ENCODE assay signal across 11 cellular contexts in genomic region chr3:188272481-188273372, GRCh38.
DNase-seq lines count a peak whose midpoint lies in the region; ATAC-seq, FAIRE-seq and TF ChIP-seq lines count a peak whose summit lies in the region.
"Had no signal": no experiment of that assay in that cellular context is flagged by ENCODE, and none has a peak within 500 bp of the region (broad histone marks: within the 10 kb centered on the region; RNA-seq: fewer than 3 reads in every experiment).

No MANE protein-coding gene starts in this region.

- H3K4me3 ChIP-seq in ascending aorta (no peak overlapping the region), HepG2 (replicated peaks in 1 of 3; ENCODE audit: insufficient read depth in 1 of 3, low read depth in 2 of 3, low read length in 3 of 3) (no peak overlapping the region), pancreas (no peak overlapping the region), H7 (ENCODE audit: insufficient read depth, low read depth, low read length) (no peak overlapping the region)

- TF ChIP-seq POLR2A in HepG2 (IDR thresholded peaks at IDR 0.05; ENCODE audit: insufficient read depth in 1 of 2, low read depth in 2 of 2, low read length in 2 of 2), result no peak

- no peak for TF ChIP-seq CTCF in ascending aorta (IDR thresholded peaks at IDR 0.05)
- TF ChIP-seq CTCF in HepG2 (CRISPR knock-in tag; IDR thresholded peaks at IDR 0.05), result no peak
- no peak for TF ChIP-seq CTCF in type B pancreatic cell (conservative IDR thresholded peaks at IDR 0.05)
- no peak for TF ChIP-seq CTCF in pancreas (IDR thresholded peaks at IDR 0.05)

- intact Hi-C loops in ascending aorta (cut with DNase I), result no loop called here
- intact Hi-C loops in HepG2 (cut with micrococcal nuclease; ENCODE audit: unreplicated experiment), result no loop called here
- intact Hi-C loops in pancreas (cut with DNase I), result no loop called here

- H3K27ac ChIP-seq in ascending aorta (peak overlapping the region; percentile 94 to 99), HepG2 (ENCODE audit: extremely low read length, insufficient read depth, low read length) (no peak overlapping the region), pancreas (no peak overlapping the region)
- H3K27ac ChIP-seq: C4-2B had no signal

- H3K4me1 ChIP-seq in ascending aorta (peaks cover 24 to 73% of the 10 kb centered on the region in 2 donors), HepG2 (ENCODE audit: insufficient read depth, low read length) (peaks cover 68% of the 10 kb centered on the region), pancreas (peaks cover 6 to 8% (median 7%) of the 10 kb centered on the region in 3 donors)

- no peak overlapping the region for H3K4me2 ChIP-seq in HepG2 (ENCODE audit: low read depth, low read length)

- ATAC-seq in activated naive CD4-positive, alpha-beta T cell treated with anti-CD3 and anti-CD28 coated beads, Interleukin-2, amount 50 U/mL, for 72 hours, result peak; percentile 57 to 60
- ATAC-seq in HepG2, result no peak
- ATAC-seq in pancreas, result no peak

- peaks cover 0 to 7% of the 10 kb centered on the region in 2 donors for H3K36me3 ChIP-seq in ascending aorta
- peaks cover 0 to 5% of the 10 kb centered on the region in 2 experiments; a peak in 2 of 5 replicates for H3K36me3 ChIP-seq in HepG2 (replicated peaks in 1 of 2; ENCODE audit: control insufficient read depth in 1 of 2, insufficient read depth in 2 of 2, low read length in 2 of 2)
- H3K36me3 ChIP-seq in pancreas, result no peaks in the 10 kb centered on the region
- no peaks in the 10 kb centered on the region for H3K36me3 ChIP-seq in H7 (replicated peaks; ENCODE audit: control insufficient read depth, insufficient read depth, low read length)

- no peak for TF ChIP-seq RAD21 in HepG2 (CRISPR knock-in tag; IDR thresholded peaks at IDR 0.05)

- no peak for DNase-seq in activated naive CD4-positive, alpha-beta T cell treated with anti-CD3 and anti-CD28 coated beads, Interleukin-2, amount 50 U/mL, for 72 hours (ENCODE audit: low spot score in 2 of 2)
- no peak for DNase-seq in activated naive CD4-positive, alpha-beta T cell treated with anti-CD3 and anti-CD28 coated beads, Interleukin-2, amount 10 ng/mL, durations not matched to agents 7 days and 5 days
- no peak for DNase-seq in ascending aorta (ENCODE audit: low spot score in 2 of 2)
- DNase-seq in HepG2 (ENCODE audit: low spot score), result peak; percentile 34
- DNase-seq in type B pancreatic cell (ENCODE audit: extremely low spot score, unreplicated experiment), result no peak
- no peak for DNase-seq in immature natural killer cell
- DNase-seq in pancreas, result no peak
- no peak for DNase-seq in H7
- DNase-seq: activated gamma-delta T cell treated with Interleukin-2 at 50 U/mL for 16 hours, OCI-M1 had no signal

- peaks cover 38% of the 10 kb centered on the region for H3K79me2 ChIP-seq in HepG2 (ENCODE audit: insufficient read depth, low read length)

- no peaks in the 10 kb centered on the region for H3K27me3 ChIP-seq in ascending aorta
- no peaks in the 10 kb centered on the region for H3K27me3 ChIP-seq in HepG2 (ENCODE audit: control insufficient read depth in 1 of 2, insufficient read depth in 2 of 2, low read length in 2 of 2)
- no peaks in the 10 kb centered on the region for H3K27me3 ChIP-seq in pancreas
- H3K27me3 ChIP-seq in H7 (ENCODE audit: control insufficient read depth, insufficient read depth, low read length), result no peaks in the 10 kb centered on the region

- no peak overlapping the region for H3K9ac ChIP-seq in HepG2 (ENCODE audit: insufficient read depth, low read depth, low read length)

- H3K9me3 ChIP-seq in ascending aorta (no peaks in the 10 kb centered on the region), HepG2 (ENCODE audit: low read length) (no peaks in the 10 kb centered on the region), pancreas (no peaks in the 10 kb centered on the region)

- FAIRE-seq in HepG2 (lab: Jason Lieb, UNC) (no peak), pancreas (lab: Jason Lieb, UNC) (no peak)

- no TSS peak for BruUV-seq in HepG2 (replicated peaks; lab: Mats Ljungman, UMichigan)

- no peak for TF ChIP-seq EP300 in HepG2 (IDR thresholded peaks at IDR 0.05; ENCODE audit: low read depth in 2 of 2, low read length in 2 of 2)
- TF ChIP-seq EP300 in HepG2 (CRISPR knock-in tag; IDR thresholded peaks at IDR 0.05; ENCODE audit: borderline replicate concordance), result no peak

- H3K27ac Mint-ChIP-seq in activated naive CD4-positive, alpha-beta T cell treated with anti-CD3 and anti-CD28 coated beads, Interleukin-2, amount 50 U/mL, for 72 hours, result no peak overlapping the region
- no peak overlapping the region for H3K27ac Mint-ChIP-seq in activated naive CD4-positive, alpha-beta T cell treated with anti-CD3 and anti-CD28 coated beads, Interleukin-2, amount 10 ng/mL, durations not matched to agents 7 days and 5 days
- H3K27ac Mint-ChIP-seq in type B pancreatic cell, result peak overlapping the region; percentile 1
- peak overlapping the region in 1 of 6 donors; percentile 3 for H3K27ac Mint-ChIP-seq in immature natural killer cell

- peaks cover 0 to 3% of the 10 kb centered on the region in 2 donors for H3K9me3 Mint-ChIP-seq in activated naive CD4-positive, alpha-beta T cell treated with anti-CD3 and anti-CD28 coated beads, Interleukin-2, amount 50 U/mL, for 72 hours
- no peaks in the 10 kb centered on the region for H3K9me3 Mint-ChIP-seq in activated naive CD4-positive, alpha-beta T cell treated with anti-CD3 and anti-CD28 coated beads, Interleukin-2, amount 10 ng/mL, durations not matched to agents 7 days and 5 days
- H3K9me3 Mint-ChIP-seq in type B pancreatic cell (peaks cover 5% of the 10 kb centered on the region), immature natural killer cell (no peaks in the 10 kb centered on the region)

- no peak overlapping the region for H2AFZ ChIP-seq in HepG2 (ENCODE audit: low read length)

- in situ Hi-C loops in HepG2 (cut with HindIII; ENCODE audit: extremely low pct_ligation_motif_present, low pct_unique_long_range_greater_than_20kb), result no loop called here

- CTCF ChIA-PET in activated naive CD4-positive, alpha-beta T cell treated with anti-CD3 and anti-CD28 coated beads, Interleukin-2, amount 10 ng/mL, durations not matched to agents 7 days and 5 days (lab: Charles Lee), result interaction anchor here (1.1 kb wide), 1 partner anchor 10 kb away, joined by 3 read pairs; no protein-coding TSS in a partner anchor
- CTCF ChIA-PET in HepG2 (lab: Yijun Ruan, JAX; ENCODE audit: low intra/inter-chr PET ratio, low total read pairs), result no interaction called here

- no peaks in the 10 kb centered on the region for H3K27me3 Mint-ChIP-seq in activated naive CD4-positive, alpha-beta T cell treated with anti-CD3 and anti-CD28 coated beads, Interleukin-2, amount 10 ng/mL, durations not matched to agents 7 days and 5 days
- no peaks in the 10 kb centered on the region for H3K27me3 Mint-ChIP-seq in type B pancreatic cell
- H3K27me3 Mint-ChIP-seq in immature natural killer cell (ENCODE audit: low read depth in 3 of 3), result no peaks in the 10 kb centered on the region

- H4K20me1 ChIP-seq in HepG2 (ENCODE audit: insufficient read depth, low read length), result no peaks in the 10 kb centered on the region

- 89% methylated on average over 12 of the region's 12 CpGs for WGBS in HepG2 (ENCODE audit: low lambda C conversion rate)
- WGBS in pancreas, 2 donors, result 88 to 91% methylated on average over 12 of the region's 12 CpGs

- POLR2A ChIA-PET in HepG2 (lab: Yijun Ruan, JAX), result no interaction called here

- peaks cover 4% of the 10 kb centered on the region for H3K4me1 Mint-ChIP-seq in activated naive CD4-positive, alpha-beta T cell treated with anti-CD3 and anti-CD28 coated beads, Interleukin-2, amount 10 ng/mL, durations not matched to agents 7 days and 5 days
- peaks cover 56% of the 10 kb centered on the region for H3K4me1 Mint-ChIP-seq in type B pancreatic cell (ENCODE audit: unreplicated experiment)
- peaks cover 35 to 62% of the 10 kb centered on the region in 2 donors for H3K4me1 Mint-ChIP-seq in immature natural killer cell

- no peak overlapping the region for H3K4me3 Mint-ChIP-seq in activated naive CD4-positive, alpha-beta T cell treated with anti-CD3 and anti-CD28 coated beads, Interleukin-2, amount 10 ng/mL, durations not matched to agents 7 days and 5 days
- H3K4me3 Mint-ChIP-seq in type B pancreatic cell, result no peak overlapping the region
- H3K4me3 Mint-ChIP-seq in immature natural killer cell, result no peak overlapping the region

- H3K36me3 Mint-ChIP-seq in activated naive CD4-positive, alpha-beta T cell treated with anti-CD3 and anti-CD28 coated beads, Interleukin-2, amount 50 U/mL, for 72 hours, result peaks cover 0 to 29% of the 10 kb centered on the region in 2 donors
- peaks cover 24% of the 10 kb centered on the region for H3K36me3 Mint-ChIP-seq in activated naive CD4-positive, alpha-beta T cell treated with anti-CD3 and anti-CD28 coated beads, Interleukin-2, amount 10 ng/mL, durations not matched to agents 7 days and 5 days
- peaks cover 22% of the 10 kb centered on the region for H3K36me3 Mint-ChIP-seq in type B pancreatic cell
- H3K36me3 Mint-ChIP-seq in immature natural killer cell, result peaks cover 3 to 14% (median 3%) of the 10 kb centered on the region in 3 donors

TF ChIP-seq in HepG2, 621 proteins besides CTCF, POLR2A, EP300 and RAD21:
- TF ChIP-seq MATR3 (CRISPR knock-in tag; IDR thresholded peaks at IDR 0.05), result no peak
- TF ChIP-seq ZNF652 (CRISPR knock-in tag; IDR thresholded peaks at IDR 0.05; ENCODE audit: borderline replicate concordance, low read depth), result no peak
- no peak for TF ChIP-seq NFYC (CRISPR knock-in tag; IDR thresholded peaks at IDR 0.05)
- TF ChIP-seq, protein P1, sequence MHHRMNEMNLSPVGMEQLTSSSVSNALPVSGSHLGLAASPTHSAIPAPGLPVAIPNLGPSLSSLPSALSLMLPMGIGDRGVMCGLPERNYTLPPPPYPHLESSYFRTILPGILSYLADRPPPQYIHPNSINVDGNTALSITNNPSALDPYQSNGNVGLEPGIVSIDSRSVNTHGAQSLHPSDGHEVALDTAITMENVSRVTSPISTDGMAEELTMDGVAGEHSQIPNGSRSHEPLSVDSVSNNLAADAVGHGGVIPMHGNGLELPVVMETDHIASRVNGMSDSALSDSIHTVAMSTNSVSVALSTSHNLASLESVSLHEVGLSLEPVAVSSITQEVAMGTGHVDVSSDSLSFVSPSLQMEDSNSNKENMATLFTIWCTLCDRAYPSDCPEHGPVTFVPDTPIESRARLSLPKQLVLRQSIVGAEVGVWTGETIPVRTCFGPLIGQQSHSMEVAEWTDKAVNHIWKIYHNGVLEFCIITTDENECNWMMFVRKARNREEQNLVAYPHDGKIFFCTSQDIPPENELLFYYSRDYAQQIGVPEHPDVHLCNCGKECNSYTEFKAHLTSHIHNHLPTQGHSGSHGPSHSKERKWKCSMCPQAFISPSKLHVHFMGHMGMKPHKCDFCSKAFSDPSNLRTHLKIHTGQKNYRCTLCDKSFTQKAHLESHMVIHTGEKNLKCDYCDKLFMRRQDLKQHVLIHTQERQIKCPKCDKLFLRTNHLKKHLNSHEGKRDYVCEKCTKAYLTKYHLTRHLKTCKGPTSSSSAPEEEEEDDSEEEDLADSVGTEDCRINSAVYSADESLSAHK (CRISPR knock-in tag; IDR thresholded peaks at IDR 0.05; ENCODE audit: borderline replicate concordance), result no peak

Comparison
In these comparisons a context has a peak if more than half of its experiments do, and no peak if none do; other contexts are left out.
1. ATAC-seq: peak in activated naive CD4-positive, alpha-beta T cell treated with anti-CD3 and anti-CD28 coated beads, Interleukin-2, amount 50 U/mL, for 72 hours (2 of 2); none in HepG2 (single experiment) and pancreas (0 of 4).
2. H3K27ac ChIP-seq: peak in ascending aorta (2 of 2); none in HepG2 (single experiment) and pancreas (0 of 4).